8 cellular contexts compared by ENCODE assay signal in the genomic region with DNA sequence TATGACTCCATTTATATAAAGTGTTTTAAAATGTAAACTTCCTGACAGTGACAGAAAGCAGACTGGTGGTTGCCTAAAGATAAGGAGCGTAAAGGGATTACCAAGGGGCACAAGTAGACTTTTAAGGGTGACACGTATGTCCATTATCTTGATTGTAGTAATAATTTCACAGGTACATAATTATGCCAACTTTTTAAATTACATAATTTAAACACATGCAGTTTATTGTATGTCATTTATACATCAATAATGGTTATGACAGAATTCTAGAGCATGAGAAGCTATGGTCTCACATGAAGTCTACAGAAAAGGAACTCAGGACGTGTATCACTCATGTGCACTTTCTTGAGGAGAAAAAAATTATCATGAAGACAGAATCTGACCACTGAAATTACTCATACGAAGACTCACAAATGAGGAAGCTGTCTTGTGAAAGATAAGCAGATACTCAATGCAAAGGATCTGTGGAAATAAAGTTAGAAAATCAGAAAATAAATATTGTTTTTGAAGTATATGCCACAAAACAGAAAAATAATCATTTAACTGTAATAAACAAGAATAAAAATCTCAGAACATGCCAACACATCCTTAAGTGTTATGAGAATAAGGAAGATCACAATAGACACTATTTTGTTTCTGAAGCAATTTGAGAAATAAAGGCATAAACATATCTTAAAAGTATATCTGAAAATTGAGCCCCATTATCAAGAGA.
DNase-seq lines count a peak whose midpoint lies in the region; ATAC-seq and TF ChIP-seq lines count a peak whose summit lies in the region.

No MANE protein-coding gene starts in this region.

- H3K9me3 Mint-ChIP-seq in mesothelial cell of epicardium = peaks cover 10% of the 10 kb centered on the region

- H3K4me3 ChIP-seq in sigmoid colon = no peak overlapping the region

- TF ChIP-seq CTCF in mesothelial cell of epicardium (IDR thresholded peaks at IDR 0.05; ENCODE audit: unreplicated experiment) (no peak), sigmoid colon (IDR thresholded peaks at IDR 0.05) (no peak)

- H3K9me3 ChIP-seq in sigmoid colon = no peaks in the 10 kb centered on the region

- H3K27me3 ChIP-seq in sigmoid colon = no peaks in the 10 kb centered on the region

- peaks cover 0 to 10% (median 6%) of the 10 kb centered on the region in 4 donors for H3K4me1 ChIP-seq in sigmoid colon

- H3K36me3 Mint-ChIP-seq in mesothelial cell of epicardium = peaks cover 22% of the 10 kb centered on the region

- peaks cover 0 to 12% (median 0%) of the 10 kb centered on the region in 4 donors for H3K36me3 ChIP-seq in sigmoid colon

- no peak overlapping the region for H3K27ac Mint-ChIP-seq in mesothelial cell of epicardium

- DNase-seq in SIG-M5 (lab: John Stamatoyannopoulos, UW) (peak; percentile 88), non-pigmented ciliary epithelial cell (ENCODE audit: low read depth) (peak; percentile 30), mesothelial cell of epicardium (ENCODE audit: low spot score in 2 of 2, unreplicated experiment in 2 of 2) (no peak), sigmoid colon (no peak)
- DNase-seq in stimulated activated CD4-positive, alpha-beta T cell treated with anti-CD3 and anti-CD28 coated beads, Interleukin-2, amount 100 ng/mL, for 24 hours = no peak

- H3K4me3 Mint-ChIP-seq in mesothelial cell of epicardium = no peak overlapping the region

- TF ChIP-seq POLR2A in sigmoid colon (IDR thresholded peaks at IDR 0.05) = no peak

- H3K27ac ChIP-seq in sigmoid colon = no peak overlapping the region

- TF ChIP-seq EP300 in sigmoid colon (IDR thresholded peaks at IDR 0.05) = no peak

- intact Hi-C loops in sigmoid colon (cut with DNase I) = no loop called here

- H3K27me3 Mint-ChIP-seq in mesothelial cell of epicardium (ENCODE audit: low read depth) = no peaks in the 10 kb centered on the region

- WGBS in sigmoid colon, 2 donors = 66 to 79% methylated on average over 4 of the region's 4 CpGs

- ATAC-seq in GM18909 (IDR thresholded peaks at IDR 0.05; ENCODE audit: poor library complexity, unreplicated experiment) (peak; percentile 67), HG02938 (IDR thresholded peaks at IDR 0.05; ENCODE audit: unreplicated experiment) (peak; percentile 66), HG02970 (IDR thresholded peaks at IDR 0.05; ENCODE audit: low FRiP score, unreplicated experiment) (no peak)

- peaks cover 16% of the 10 kb centered on the region for H3K4me1 Mint-ChIP-seq in mesothelial cell of epicardium

Comparison
In these comparisons a context has a peak if more than half of its experiments do, and no peak if none do; other contexts are left out.
1. DNase-seq: peak in SIG-M5 (single experiment) and non-pigmented ciliary epithelial cell (single experiment); none in stimulated activated CD4-positive, alpha-beta T cell treated with anti-CD3 and anti-CD28 coated beads, Interleukin-2, amount 100 ng/mL, for 24 hours (0 of 2), mesothelial cell of epicardium (0 of 2) and sigmoid colon (single experiment).